8 cellular contexts compared by ENCODE assay signal in the genomic region with DNA sequence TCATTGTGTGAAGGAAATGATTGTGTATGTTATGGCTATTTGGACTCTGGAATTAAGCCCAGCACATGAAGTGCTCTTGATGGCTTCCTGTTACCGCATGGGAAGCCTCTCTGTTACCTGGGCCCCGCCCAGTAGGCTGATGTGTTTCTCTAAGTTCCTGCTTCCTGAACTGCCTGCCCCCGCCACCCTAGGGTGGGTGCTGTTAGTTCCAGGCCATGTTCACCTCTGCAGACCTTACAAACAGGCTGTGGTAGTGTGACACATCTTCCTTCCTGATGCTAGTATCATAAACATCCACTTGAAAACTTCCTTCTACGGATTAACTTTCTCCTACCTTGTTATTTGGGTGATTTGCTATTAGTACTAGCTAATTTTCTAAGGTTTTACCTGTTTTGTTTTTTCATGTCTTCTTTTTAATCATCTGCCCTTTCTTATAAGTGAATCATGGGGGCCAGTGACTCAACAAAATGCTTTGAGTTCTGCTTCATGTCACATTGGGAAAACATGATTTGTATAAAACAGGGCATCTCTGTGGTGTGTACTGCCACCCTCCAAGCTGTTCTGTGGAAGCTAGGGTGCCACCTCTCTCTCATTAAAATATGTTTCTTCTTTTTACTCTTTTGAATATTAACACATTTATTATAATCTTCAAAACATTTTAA. TPM values are rescaled to one million over a fixed set of nuclear protein-coding genes. Genes with fewer than 3 reads are reported as not detected.
DNase-seq lines count a peak whose midpoint lies in the region; ATAC-seq and TF ChIP-seq lines count a peak whose summit lies in the region.

No MANE protein-coding gene starts in this region.

- WGBS in GM23248 (ENCODE audit: low coverage in 1 of 2, low lambda C conversion rate in 2 of 2, missing lambda C conversion rate in 2 of 2), 2 experiments, result 94 to 98% methylated on average over 4 of the region's 4 CpGs

- POLR2A ChIA-PET in RWPE1 (lab: Yijun Ruan, JAX; ENCODE audit: low non-redundant PET), result no interaction called here

- TF ChIP-seq CTCF in RWPE1 (conservative IDR thresholded peaks at IDR 0.05; ENCODE audit: low read depth) (no peak), MM.1S (IDR thresholded peaks at IDR 0.05; ENCODE audit: low read length) (no peak)

- H3K27ac ChIP-seq in GM23248 (no peak overlapping the region), RWPE1 (no peak overlapping the region), MM.1S (ENCODE audit: low read length) (no peak overlapping the region)

- DNase-seq in GM23248, result peak; percentile 61
- peak; percentile 32 for DNase-seq in RWPE1 (ENCODE audit: low spot score)
- DNase-seq in amniotic epithelial cell (ENCODE audit: low read depth), result peak; percentile 60
- no peak for DNase-seq in left lobe of liver (ENCODE audit: low spot score)
- peak; percentile 58 for DNase-seq in stimulated activated CD8-positive, alpha-beta memory T cell treated with anti-CD3 and anti-CD28 coated beads, Interleukin-4, amount 100 ng/mL, for 48 hours
- DNase-seq in cortex of kidney (lab: John Stamatoyannopoulos, UW), result no peak
- no peak for DNase-seq in MM.1S
- no peak for DNase-seq in MV-4-11 (lab: John Stamatoyannopoulos, UW)

- H3K9me3 ChIP-seq in GM23248 (ENCODE audit: low read depth), result no peaks in the 10 kb centered on the region
- H3K9me3 ChIP-seq in MM.1S (replicated peaks; ENCODE audit: insufficient read depth, low read length), result no peaks in the 10 kb centered on the region

- H3K4me3 ChIP-seq in GM23248, result no peak overlapping the region
- H3K4me3 ChIP-seq in MM.1S (ENCODE audit: low read length), result no peak overlapping the region

- H3F3A ChIP-seq in GM23248 (ENCODE audit: insufficient read depth) (no peaks in the 10 kb centered on the region), MM.1S (ENCODE audit: insufficient read depth, low read length) (no peaks in the 10 kb centered on the region)

- in situ Hi-C loops in GM23248 (cut with MboI), result no loop called here

- peaks cover 10% of the 10 kb centered on the region for H3K4me1 ChIP-seq in GM23248 (ENCODE audit: insufficient read depth)
- no peaks in the 10 kb centered on the region for H3K4me1 ChIP-seq in MM.1S (ENCODE audit: low read length)

- H4K20me1 ChIP-seq in GM23248 (ENCODE audit: insufficient read depth), result no peaks in the 10 kb centered on the region
- no peaks in the 10 kb centered on the region for H4K20me1 ChIP-seq in MM.1S (ENCODE audit: insufficient read depth, low read length)

- peak; percentile 54 for ATAC-seq in left lobe of liver

- H3K9ac ChIP-seq in GM23248, result no peak overlapping the region
- no peak overlapping the region for H3K9ac ChIP-seq in MM.1S (ENCODE audit: low read length)

- H3K4me2 ChIP-seq in GM23248 (ENCODE audit: unreplicated experiment), result no peak overlapping the region
- H3K4me2 ChIP-seq in MM.1S (ENCODE audit: low read depth, low read length), result no peak overlapping the region

- H2AFZ ChIP-seq in GM23248 (peak overlapping the region; percentile 25; the same call in 1 of the 2 replicates), MM.1S (ENCODE audit: low read length) (no peak overlapping the region)

- H3K79me2 ChIP-seq in GM23248 (ENCODE audit: insufficient read depth) (no peaks in the 10 kb centered on the region), MM.1S (ENCODE audit: low read length) (no peaks in the 10 kb centered on the region)

- H3K36me3 ChIP-seq in GM23248 (ENCODE audit: low read depth), result no peaks in the 10 kb centered on the region
- H3K36me3 ChIP-seq in MM.1S (replicated peaks; ENCODE audit: insufficient read depth, low read length), result no peaks in the 10 kb centered on the region

- H3K27me3 ChIP-seq in GM23248 (replicated peaks; ENCODE audit: insufficient read depth) (no peaks in the 10 kb centered on the region), MM.1S (replicated peaks; ENCODE audit: insufficient read depth, low read length) (no peaks in the 10 kb centered on the region)

- CTCF ChIA-PET in RWPE1 (lab: Yijun Ruan, JAX), result interaction anchor here (0.5 to 1.2 kb wide), 3 partner anchors 32 to 200 kb away, joined by 3 to 7 read pairs (median 3); no protein-coding TSS in a partner anchor

- H3K9me2 ChIP-seq in GM23248 (ENCODE audit: insufficient read depth), result no peaks in the 10 kb centered on the region
- H3K9me2 ChIP-seq in MM.1S (replicated peaks; ENCODE audit: insufficient read depth, low read length), result no peaks in the 10 kb centered on the region

RNA-seq across cellular contexts. Expression of a gene that starts 40.6 kb away (rescaled TPM):
- 0.89 and 2.2 TPM in 2 replicates for total RNA-seq in GM23248 (2014; rRNA removed; shearing (Covaris generic))
- 1.1 TPM in 2 replicates for polyA plus RNA-seq in GM23248 (2016; fragmentation: Nextera tagmentation; extraction: Ambion mirVana)
- 30.3 TPM for total RNA-seq in left lobe of liver

Comparison
In these comparisons a context has a peak if more than half of its experiments do, and no peak if none do; other contexts are left out.
1. DNase-seq: peak in GM23248 (single experiment), RWPE1 (single experiment), amniotic epithelial cell (single experiment) and stimulated activated CD8-positive, alpha-beta memory T cell treated with anti-CD3 and anti-CD28 coated beads, Interleukin-4, amount 100 ng/mL, for 48 hours (single experiment); none in left lobe of liver (single experiment), cortex of kidney (single experiment), MM.1S (single experiment) and MV-4-11 (single experiment).